ENCODE assay signal across 8 cellular contexts in the genomic region with DNA sequence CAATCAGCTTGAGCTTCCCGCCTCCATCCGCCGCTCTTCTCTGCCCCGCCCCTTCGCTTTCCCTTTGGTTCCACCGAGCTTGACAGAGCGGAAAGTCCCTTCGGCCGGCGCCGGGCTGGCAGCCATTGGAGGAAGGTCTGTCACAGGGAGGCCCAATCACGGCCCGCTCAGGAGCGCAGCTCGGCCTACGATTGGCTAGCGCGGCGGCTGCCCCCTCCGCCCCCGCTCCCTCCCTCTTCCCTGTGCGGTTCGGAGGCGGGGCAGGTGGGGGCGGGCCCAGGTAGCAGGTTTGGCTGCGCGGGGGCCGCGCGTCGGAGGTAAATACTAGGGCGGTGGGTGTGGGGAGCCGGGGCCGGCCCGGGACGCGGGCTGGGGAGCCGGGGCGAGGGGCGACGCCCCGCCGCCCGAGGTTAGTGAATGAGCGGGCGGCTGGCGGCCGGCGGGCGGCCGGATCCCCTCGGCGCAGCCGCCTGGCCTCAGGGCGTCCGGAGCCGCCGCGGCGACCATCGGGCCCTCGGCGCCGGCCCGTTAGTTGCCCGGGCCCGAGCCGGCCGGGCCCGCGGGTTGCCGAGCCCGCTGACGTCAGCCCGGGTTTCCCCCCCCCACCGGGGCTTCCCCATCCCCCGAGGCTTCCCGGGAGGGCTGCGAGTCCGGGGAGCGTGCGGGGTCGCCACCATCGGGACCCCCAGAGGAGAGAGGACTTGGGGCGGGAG. TPM values are rescaled to one million over a fixed set of nuclear protein-coding genes. Genes with fewer than 3 reads are reported as not detected.
DNase-seq lines count a peak whose midpoint lies in the region; ATAC-seq and TF ChIP-seq lines count a peak whose summit lies in the region.

TSS of gene CYLD (plus strand) at position 279 of the 713 bp plus-strand sequence. CDS start 7,613 bp downstream, outside the sequence.

- peak within 1 kb of the TSS; percentile 95 for H3K4me3 Mint-ChIP-seq in activated naive CD8-positive, alpha-beta T cell

- no peaks in the 10 kb centered on the region for H3K27me3 ChIP-seq in testis

- H3K36me3 Mint-ChIP-seq in activated naive CD8-positive, alpha-beta T cell = peaks cover 13% of the 10 kb centered on the region

- peak within 1 kb of the TSS; percentile 90 to 95 for H3K4me3 ChIP-seq in testis

- TF ChIP-seq POLR2A in testis (IDR thresholded peaks at IDR 0.05) = no peak

- H3K4me1 ChIP-seq in testis = no peaks in the 10 kb centered on the region

- WGBS in testis, 2 donors = 0% methylated on average over 4 to 47 of the region's 85 CpGs

- H3K36me3 ChIP-seq in testis (ENCODE audit: low read depth, missing control alignments) = no peaks in the 10 kb centered on the region

- no peaks in the 10 kb centered on the region for H3K9me3 ChIP-seq in testis

- POLR2A ChIA-PET in GM10248 (lab: Yijun Ruan, JAX) = interaction anchor here (0.8 to 1.7 kb wide), 6 partner anchors 16 to 64 kb away, joined by 3 to 10 read pairs (median 4); no protein-coding TSS in a partner anchor

- ATAC-seq in HG02623 (IDR thresholded peaks at IDR 0.05; ENCODE audit: unreplicated experiment) = peak; percentile 88
- ATAC-seq in omental fat pad (ENCODE audit: low FRiP score) = peak; percentile 98

- H3K27ac ChIP-seq in testis = peak within 1 kb of the TSS; percentile 64 to 88

- H3K27me3 Mint-ChIP-seq in activated naive CD8-positive, alpha-beta T cell = no peaks in the 10 kb centered on the region

- H3K27ac Mint-ChIP-seq in activated naive CD8-positive, alpha-beta T cell = peak within 1 kb of the TSS; percentile 98

- H3K9me3 Mint-ChIP-seq in activated naive CD8-positive, alpha-beta T cell (ENCODE audit: low read depth) = no peaks in the 10 kb centered on the region

- DNase-seq in GM10248 (ENCODE audit: extremely low spot score) = peak; percentile 98
- DNase-seq in NCI-H1105 (lab: John Stamatoyannopoulos, UW) = peak; percentile 100
- DNase-seq in SKM-1 treated with dmso at 0.1 percent for 144 hours (lab: John Stamatoyannopoulos, UW; ENCODE audit: unreplicated experiment) = peak; percentile 99
- DNase-seq in glomerular visceral epithelial cell (ENCODE audit: extremely low spot score) = peak; percentile 99
- DNase-seq in omental fat pad (ENCODE audit: low spot score) = peak; percentile 90
- DNase-seq in testis = peak; percentile 100

- TF ChIP-seq CTCF in GM10248 (IDR thresholded peaks at IDR 0.05; ENCODE audit: control extremely low read depth, extremely low read depth, low read depth, missing control alignments) = no peak
- TF ChIP-seq CTCF in omental fat pad (IDR thresholded peaks at IDR 0.05) = no peak
- TF ChIP-seq CTCF in testis (IDR thresholded peaks at IDR 0.05) = no peak

- CTCF ChIA-PET in GM10248 (lab: Yijun Ruan, JAX) = interaction anchor here (0.7 to 5.7 kb wide), 7 partner anchors 14 to 76 kb away, joined by 3 to 38 read pairs (median 6); no protein-coding TSS in a partner anchor

- peaks cover 51% of the 10 kb centered on the region for H3K4me1 Mint-ChIP-seq in activated naive CD8-positive, alpha-beta T cell (ENCODE audit: low read depth)

- intact Hi-C loops in testis (cut with DNase I; ENCODE audit: low total_unique reads) = no loop called here

RNA-seq across cellular contexts. Expression of gene CYLD, which starts in this region (rescaled TPM):
- total RNA-seq in omental fat pad (10 to 100 TPM; 20.5 to 51.1 (median 36.6) TPM), testis (10 to 100 TPM; 37.4 to 48.4 TPM)
- 89.3 TPM for polyA plus RNA-seq in testis (ENCODE audit: insufficient read depth, low read depth, low replicate concordance)

Comparison
In these comparisons a context has a peak if more than half of its experiments do, and no peak if none do; other contexts are left out.
1. Peak in every context shown above with its lines: DNase-seq, ATAC-seq, H3K4me3 ChIP-seq and H3K27ac ChIP-seq.